ENCODE assay signal across 11 cellular contexts in genomic region chr3:8657804-8658311, GRCh38. TPM values are rescaled to one million over a fixed set of nuclear protein-coding genes. Genes with fewer than 3 reads are reported as not detected.
DNase-seq lines count a peak whose midpoint lies in the region; ATAC-seq, FAIRE-seq and TF ChIP-seq lines count a peak whose summit lies in the region.
"Had no signal": no experiment of that assay in that cellular context is flagged by ENCODE, and none has a peak within 500 bp of the region (broad histone marks: within the 10 kb centered on the region; RNA-seq: fewer than 3 reads in every experiment).

No MANE protein-coding gene starts in this region.

- peak overlapping the region; percentile 14 for H3K27ac Mint-ChIP-seq in stimulated activated naive B cell treated with anti-CD40 and anti-IgM and Interleukin-4, amounts not matched to agents 10 μg/mL and 1 μg/mL and 100 μg/mL, for 72 hours
- H3K27ac Mint-ChIP-seq in activated naive CD4-positive, alpha-beta T cell treated with anti-CD3 and anti-CD28 coated beads for 36 hours, result no peak overlapping the region

- intact Hi-C loops in body of pancreas (cut with DNase I), result no loop called here
- intact Hi-C loops in ovary (cut with DNase I), result no loop called here
- intact Hi-C loops in activated naive CD4-positive, alpha-beta T cell treated with anti-CD3 and anti-CD28 coated beads for 36 hours (cut with micrococcal nuclease), result no loop called here

- WGBS in body of pancreas, 2 donors, result 76 to 80% methylated on average over 8 of the region's 8 CpGs
- WGBS in ovary, 3 donors, result 71 to 82% (median 75%) methylated on average over 8 of the region's 8 CpGs

- peaks cover 0 to 7% of the 10 kb centered on the region in 2 donors for H3K36me3 Mint-ChIP-seq in stimulated activated naive B cell treated with anti-CD40 and anti-IgM and Interleukin-4, amounts not matched to agents 10 μg/mL and 1 μg/mL and 100 μg/mL, for 72 hours
- H3K36me3 Mint-ChIP-seq in activated naive CD4-positive, alpha-beta T cell treated with anti-CD3 and anti-CD28 coated beads for 36 hours (ENCODE audit: low read depth), result no peaks in the 10 kb centered on the region

- TF ChIP-seq EP300 in ovary (IDR thresholded peaks at IDR 0.05), result no peak

- ATAC-seq in GM19328 (IDR thresholded peaks at IDR 0.05; ENCODE audit: unreplicated experiment), result peak; percentile 32
- ATAC-seq in HG03066 (IDR thresholded peaks at IDR 0.05; ENCODE audit: low read depth, unreplicated experiment), result peak; percentile 31
- ATAC-seq in body of pancreas, result peak; percentile 26
- ATAC-seq in stimulated activated naive B cell treated with anti-CD40 and anti-IgM and Interleukin-4, amounts not matched to agents 10 μg/mL and 1 μg/mL and 100 μg/mL, for 72 hours (replicated peaks), result peak; percentile 68 to 73

- H3K27me3 ChIP-seq in body of pancreas (no peaks in the 10 kb centered on the region), ovary (no peaks in the 10 kb centered on the region)

- DNase-seq in body of pancreas (no peak), ovary (no peak), urothelium cell line (ENCODE audit: low spot score) (no peak)
- DNase-seq in stimulated activated naive B cell treated with anti-CD40 and anti-IgM and Interleukin-4, amounts not matched to agents 10 μg/mL and 1 μg/mL and 100 μg/mL, for 72 hours, result no peak
- no peak for DNase-seq in activated CD8-positive, alpha-beta memory T cell treated with anti-CD3 and anti-CD28 coated beads, Interleukin-2, amount 50 U/mL, for 48 hours
- DNase-seq in activated naive CD4-positive, alpha-beta T cell treated with anti-CD3 and anti-CD28 coated beads for 36 hours, result no peak
- DNase-seq: NCI-H1694 had no signal

- no peak for TF ChIP-seq CTCF in body of pancreas (IDR thresholded peaks at IDR 0.05)
- no peak for TF ChIP-seq CTCF in ovary (IDR thresholded peaks at IDR 0.05)

- H3K36me3 ChIP-seq in body of pancreas (replicated peaks in 1 of 2; ENCODE audit: insufficient read depth in 1 of 2, low read depth in 2 of 2) (no peaks in the 10 kb centered on the region), ovary (no peaks in the 10 kb centered on the region)
- H3K36me3 ChIP-seq: neutrophil had no signal

- no peak for FAIRE-seq in urothelium cell line (lab: Jason Lieb, UNC)

- H3K9me3 ChIP-seq in body of pancreas (no peaks in the 10 kb centered on the region), ovary (no peaks in the 10 kb centered on the region)
- H3K9me3 ChIP-seq: neutrophil had no signal

- peaks cover 3 to 4% of the 10 kb centered on the region in 2 donors for H3K9me3 Mint-ChIP-seq in stimulated activated naive B cell treated with anti-CD40 and anti-IgM and Interleukin-4, amounts not matched to agents 10 μg/mL and 1 μg/mL and 100 μg/mL, for 72 hours
- no peaks in the 10 kb centered on the region for H3K9me3 Mint-ChIP-seq in activated naive CD4-positive, alpha-beta T cell treated with anti-CD3 and anti-CD28 coated beads for 36 hours

- no peak overlapping the region for H3K4me3 ChIP-seq in body of pancreas
- H3K4me3 ChIP-seq in ovary, result no peak overlapping the region

- H3K4me1 ChIP-seq in body of pancreas (peaks cover 18% of the 10 kb centered on the region), ovary (ENCODE audit: insufficient read depth) (peaks cover 19% of the 10 kb centered on the region)

- H3K27ac ChIP-seq in body of pancreas, result peak overlapping the region in 3 of 4 donors; percentile 4 to 50 (median 32)
- peak overlapping the region in 1 of 2 donors; percentile 66 for H3K27ac ChIP-seq in ovary
- H3K27ac ChIP-seq: neutrophil had no signal

- H3K4me3 Mint-ChIP-seq in stimulated activated naive B cell treated with anti-CD40 and anti-IgM and Interleukin-4, amounts not matched to agents 10 μg/mL and 1 μg/mL and 100 μg/mL, for 72 hours, result no peak overlapping the region
- no peak overlapping the region for H3K4me3 Mint-ChIP-seq in activated naive CD4-positive, alpha-beta T cell treated with anti-CD3 and anti-CD28 coated beads for 36 hours

- peaks cover 0 to 3% of the 10 kb centered on the region in 2 donors for H3K27me3 Mint-ChIP-seq in stimulated activated naive B cell treated with anti-CD40 and anti-IgM and Interleukin-4, amounts not matched to agents 10 μg/mL and 1 μg/mL and 100 μg/mL, for 72 hours
- peaks cover 18% of the 10 kb centered on the region for H3K27me3 Mint-ChIP-seq in activated naive CD4-positive, alpha-beta T cell treated with anti-CD3 and anti-CD28 coated beads for 36 hours (ENCODE audit: low read depth)

- CTCF ChIA-PET in activated naive CD4-positive, alpha-beta T cell treated with anti-CD3 and anti-CD28 coated beads for 36 hours (lab: Charles Lee), result no interaction called here

- no peak for TF ChIP-seq POLR2A in body of pancreas (IDR thresholded peaks at IDR 0.05)
- no peak for TF ChIP-seq POLR2A in ovary (IDR thresholded peaks at IDR 0.05)

- H3K4me1 Mint-ChIP-seq in stimulated activated naive B cell treated with anti-CD40 and anti-IgM and Interleukin-4, amounts not matched to agents 10 μg/mL and 1 μg/mL and 100 μg/mL, for 72 hours, result peaks cover 23 to 33% of the 10 kb centered on the region in 2 donors
- H3K4me1 Mint-ChIP-seq in activated naive CD4-positive, alpha-beta T cell treated with anti-CD3 and anti-CD28 coated beads for 36 hours (ENCODE audit: low read depth), result no peaks in the 10 kb centered on the region

RNA-seq across cellular contexts. Expression of gene SSUH2, which starts 13.3 kb away (rescaled TPM):
- under 1 TPM; 0.26 to 0.33 TPM for total RNA-seq in body of pancreas
- total RNA-seq in ovary, result 1 to 10 TPM in 2 of 7 donors, under 1 TPM in 4, not detected in 1; 0.27 to 1.6 (median 0.45) TPM
- 1 to 10 TPM in 1 of 2 donors, under 1 TPM in 1; 0.80 to 1.5 TPM for polyA plus RNA-seq in ovary
- under 1 TPM in 1 of 2 experiments, not detected in 1; 0.12 TPM for total RNA-seq in activated naive CD4-positive, alpha-beta T cell treated with anti-CD3 and anti-CD28 coated beads for 36 hours
- total RNA-seq: epithelial cell of proximal tubule had no signal
